20 cellular contexts compared by ENCODE assay signal in the genomic region with DNA sequence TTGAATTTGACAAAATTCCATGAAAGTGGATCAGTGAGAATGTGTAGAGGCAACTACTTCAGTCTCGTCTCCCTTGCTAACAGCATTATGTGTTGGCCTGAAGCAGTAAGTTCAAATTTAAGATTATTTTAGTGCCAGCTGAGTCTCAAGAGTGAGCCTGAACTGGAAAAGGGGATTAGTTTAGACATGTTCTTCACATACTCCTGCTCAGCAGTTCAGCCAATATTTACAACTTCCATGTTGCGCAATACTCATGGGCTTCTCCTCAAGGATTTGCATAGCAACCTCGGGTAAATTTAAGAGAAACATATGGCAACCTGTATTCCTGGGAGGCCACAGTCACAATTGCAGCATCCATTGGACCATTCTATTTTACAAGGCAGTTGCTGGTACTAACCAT.
DNase-seq lines count a peak whose midpoint lies in the region; ATAC-seq and TF ChIP-seq lines count a peak whose summit lies in the region.
"Had no signal": no experiment of that assay in that cellular context is flagged by ENCODE, and none has a peak within 500 bp of the region (broad histone marks: within the 10 kb centered on the region; RNA-seq: fewer than 3 reads in every experiment).

No MANE protein-coding gene starts in this region.

- no peaks in the 10 kb centered on the region for H3K36me3 Mint-ChIP-seq in MCF 10A (ENCODE audit: insufficient read depth, unreplicated experiment)
- H3K36me3 Mint-ChIP-seq in chondrocyte (ENCODE audit: low read depth), result no peaks in the 10 kb centered on the region

- H3K36me3 ChIP-seq in left lung, result no peaks in the 10 kb centered on the region
- H3K36me3 ChIP-seq: gastrocnemius medialis, ovary, tibial nerve had no signal

- H3K27me3 Mint-ChIP-seq in MCF 10A (ENCODE audit: insufficient read depth, unreplicated experiment) (peaks cover 60% of the 10 kb centered on the region), chondrocyte (ENCODE audit: low read depth) (peaks cover 2% of the 10 kb centered on the region)
- H3K27me3 Mint-ChIP-seq: activated naive CD8-positive, alpha-beta T cell treated with anti-CD3 and anti-CD28 coated beads, Interleukin-2, amount 50 U/mL, for 24 hours had no signal

- H3K27ac ChIP-seq in left lung, result no peak overlapping the region
- H3K27ac ChIP-seq: gastrocnemius medialis, ovary, tibial nerve had no signal

- H3K4me3 Mint-ChIP-seq in MCF 10A (ENCODE audit: unreplicated experiment), result no peak overlapping the region
- no peak overlapping the region for H3K4me3 Mint-ChIP-seq in chondrocyte (ENCODE audit: unreplicated experiment)
- H3K4me3 Mint-ChIP-seq: activated naive CD8-positive, alpha-beta T cell treated with anti-CD3 and anti-CD28 coated beads, Interleukin-2, amount 50 U/mL, for 24 hours; T-helper 2 cell treated with Interferon-gamma antibody and Interleukin-4, amounts not matched to agents 5 μg/mL and 100 μg/mL, for 36 hours had no signal

- intact Hi-C loops in MCF 10A (cut with micrococcal nuclease) (no loop called here), left lung (cut with DNase I) (no loop called here)

- no peak overlapping the region for H3K27ac Mint-ChIP-seq in MCF 10A (ENCODE audit: low read depth, unreplicated experiment)
- H3K27ac Mint-ChIP-seq in chondrocyte (ENCODE audit: unreplicated experiment), result no peak overlapping the region
- H3K27ac Mint-ChIP-seq: activated naive CD8-positive, alpha-beta T cell treated with anti-CD3 and anti-CD28 coated beads, Interleukin-2, amount 50 U/mL, for 24 hours; T-helper 2 cell treated with Interferon-gamma antibody and Interleukin-4, amounts not matched to agents 5 μg/mL and 100 μg/mL, for 36 hours had no signal

- CTCF ChIA-PET in MCF 10A (lab: Yijun Ruan, JAX), result interaction anchor here (0.6 to 1.3 kb wide), 4 partner anchors 13 to 1120 kb away, joined by 3 to 4 read pairs (median 4); no protein-coding TSS in a partner anchor

- no TSS peak for BruUV-seq in MCF 10A (replicated peaks; lab: Mats Ljungman, UMichigan)

- H3K4me1 Mint-ChIP-seq in MCF 10A (ENCODE audit: insufficient read depth, unreplicated experiment) (peaks cover 12% of the 10 kb centered on the region), chondrocyte (ENCODE audit: low read depth) (no peaks in the 10 kb centered on the region)
- H3K4me1 Mint-ChIP-seq: activated naive CD8-positive, alpha-beta T cell treated with anti-CD3 and anti-CD28 coated beads, Interleukin-2, amount 50 U/mL, for 24 hours had no signal

- no peaks in the 10 kb centered on the region for H3K27me3 ChIP-seq in left lung
- H3K27me3 ChIP-seq: gastrocnemius medialis, ovary, tibial nerve had no signal

- no peak overlapping the region for H3K4me3 ChIP-seq in left lung
- H3K4me3 ChIP-seq: gastrocnemius medialis, ovary, tibial nerve had no signal

- DNase-seq in DMS 273 (lab: John Stamatoyannopoulos, UW; ENCODE audit: unreplicated experiment) (peak; percentile 86), NCI-H446 (lab: John Stamatoyannopoulos, UW) (peak; percentile 71 to 88), MCF 10A (ENCODE audit: unreplicated experiment) (peak; percentile 69), left lung (no peak), chondrocyte (ENCODE audit: low spot score) (no peak), putamen (ENCODE audit: low spot score) (no peak)
- DNase-seq: activated CD4-positive, alpha-beta T cell treated with anti-CD3 and anti-CD28 coated beads, Interleukin-2, amount 50 U/mL, for 1 hour; activated naive CD8-positive, alpha-beta T cell treated with anti-CD3 and anti-CD28 coated beads, Interleukin-2, amount 50 U/mL, for 24 hours; activated T-cell treated with anti-CD3 and anti-CD28 coated beads, Interleukin-2, amount 50 U/mL, for 48 hours; AML-193; dermis blood vessel endothelial cell; gastrocnemius medialis; NCI-H1105; NCI-H774; ovary; stimulated activated CD8-positive, alpha-beta memory T cell treated with anti-CD3 and anti-CD28 coated beads, Interleukin-4, amount 100 ng/mL, for 48 hours had no signal

- ATAC-seq in left lung (peak; percentile 75), GM19455 (IDR thresholded peaks at IDR 0.05; ENCODE audit: unreplicated experiment) (no peak), GM21786 (IDR thresholded peaks at IDR 0.05; ENCODE audit: unreplicated experiment) (no peak)
- ATAC-seq: activated naive CD8-positive, alpha-beta T cell treated with anti-CD3 and anti-CD28 coated beads, Interleukin-2, amount 50 U/mL, for 24 hours; gastrocnemius medialis had no signal

- peaks cover 0 to 2% of the 10 kb centered on the region in 2 donors for H3K4me1 ChIP-seq in left lung
- H3K4me1 ChIP-seq: gastrocnemius medialis had no signal

- no peaks in the 10 kb centered on the region for H3K9me3 Mint-ChIP-seq in MCF 10A (ENCODE audit: unreplicated experiment)
- no peaks in the 10 kb centered on the region for H3K9me3 Mint-ChIP-seq in chondrocyte (ENCODE audit: low read depth)
- H3K9me3 Mint-ChIP-seq: activated naive CD8-positive, alpha-beta T cell treated with anti-CD3 and anti-CD28 coated beads, Interleukin-2, amount 50 U/mL, for 24 hours; T-helper 2 cell treated with Interferon-gamma antibody and Interleukin-4, amounts not matched to agents 5 μg/mL and 100 μg/mL, for 36 hours had no signal

- H3K9me3 ChIP-seq in left lung, result no peaks in the 10 kb centered on the region
- H3K9me3 ChIP-seq: gastrocnemius medialis, ovary, tibial nerve had no signal

- TF ChIP-seq CTCF in MCF 10A (IDR thresholded peaks at IDR 0.05; ENCODE audit: unreplicated experiment) (no peak), left lung (IDR thresholded peaks at IDR 0.05) (no peak), chondrocyte (IDR thresholded peaks at IDR 0.05) (no peak)

- POLR2A ChIA-PET in MCF 10A (lab: Yijun Ruan, JAX), result no interaction called here

Comparison
In these comparisons a context has a peak if more than half of its experiments do, and no peak if none do; other contexts are left out.
1. DNase-seq: peak in DMS 273 (single experiment), NCI-H446 (2 of 2) and MCF 10A (single experiment); none in left lung (0 of 2), chondrocyte (single experiment) and putamen (single experiment).